8 cellular contexts compared by ENCODE assay signal in the genomic region with DNA sequence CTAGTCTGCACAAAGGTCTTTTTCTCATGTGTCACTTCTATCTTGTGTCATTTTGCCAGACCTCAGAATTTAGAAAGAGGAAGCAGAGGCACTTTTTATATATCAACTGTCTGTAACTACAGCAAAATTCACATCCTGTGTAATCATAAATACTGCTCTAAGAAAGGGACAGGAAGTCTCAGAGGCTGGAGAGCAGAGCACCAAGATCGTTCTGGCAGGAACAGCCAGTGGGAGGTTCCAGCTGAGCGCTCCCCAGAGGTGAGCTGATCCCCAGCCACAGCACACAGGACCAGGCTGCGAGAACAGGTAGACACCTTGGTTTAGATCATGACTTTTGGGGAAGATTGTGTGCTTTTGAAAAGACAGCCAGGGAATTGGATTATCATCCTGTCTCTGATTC. TPM values are rescaled to one million over a fixed set of nuclear protein-coding genes. Genes with fewer than 3 reads are reported as not detected.
A peak's percentile ranks its signal among the peaks of the same experiment; 100 is the strongest.
DNase-seq lines count a peak whose midpoint lies in the region; ATAC-seq, FAIRE-seq and TF ChIP-seq lines count a peak whose summit lies in the region.

TSS of gene MS4A7 (plus strand) at position 174 of the 400 bp plus-strand sequence. CDS start 4,610 bp downstream, outside the sequence.

- no peaks in the 10 kb centered on the region for H3K9me3 ChIP-seq in SJCRH30 (replicated peaks)
- H3K9me3 ChIP-seq in effector memory CD4-positive, alpha-beta T cell (ENCODE audit: control insufficient read depth, low read length) = no peaks in the 10 kb centered on the region

- TF ChIP-seq POLR2A in H54 (IDR thresholded peaks at IDR 0.05; ENCODE audit: low read depth, low read length) = no peak

- no peak for FAIRE-seq in H54 (lab: Jason Lieb, UNC)

- no peaks in the 10 kb centered on the region for H3K36me3 ChIP-seq in SJCRH30
- no peaks in the 10 kb centered on the region for H3K36me3 ChIP-seq in effector memory CD4-positive, alpha-beta T cell (ENCODE audit: control insufficient read depth, insufficient read depth, low read length)

- no peak within 1 kb of the TSS for H3K4me3 ChIP-seq in SJCRH30
- H3K4me3 ChIP-seq in effector memory CD4-positive, alpha-beta T cell (ENCODE audit: insufficient read depth, low read depth, low read length, poor library complexity, severe bottlenecking) = no peak within 1 kb of the TSS

- peak; percentile 91 for ATAC-seq in GM18502 (IDR thresholded peaks at IDR 0.05; ENCODE audit: poor library complexity, unreplicated experiment)
- peak; percentile 75 for ATAC-seq in HG02588 (IDR thresholded peaks at IDR 0.05; ENCODE audit: unreplicated experiment)

- H3K27me3 ChIP-seq in SJCRH30 = no peaks in the 10 kb centered on the region
- peaks cover 4% of the 10 kb centered on the region for H3K27me3 ChIP-seq in effector memory CD4-positive, alpha-beta T cell (replicated peaks; ENCODE audit: control insufficient read depth, insufficient read depth, low read length, poor library complexity, severe bottlenecking)

- DNase-seq in NOMO-1 (lab: John Stamatoyannopoulos, UW; ENCODE audit: unreplicated experiment in 2 of 2) (peak; percentile 89 to 97), left kidney (ENCODE audit: low read depth, low spot score) (peak; percentile 52), SJCRH30 (no peak), H54 (ENCODE audit: insufficient read length, low spot score) (no peak)
- DNase-seq in effector memory CD4-positive, alpha-beta T cell = no peak
- no peak for DNase-seq in activated CD4-positive, alpha-beta T cell treated with anti-CD3 and anti-CD28 coated beads for 48 hours

- no peaks in the 10 kb centered on the region for H3K4me1 ChIP-seq in SJCRH30
- no peaks in the 10 kb centered on the region for H3K4me1 ChIP-seq in effector memory CD4-positive, alpha-beta T cell (ENCODE audit: control insufficient read depth, insufficient read depth, low read length, poor library complexity, severe bottlenecking)

- no peak within 1 kb of the TSS for H3K27ac ChIP-seq in SJCRH30
- H3K27ac ChIP-seq in effector memory CD4-positive, alpha-beta T cell (ENCODE audit: insufficient read depth, low read length, poor library complexity, severe bottlenecking) = no peak within 1 kb of the TSS

RNA-seq across cellular contexts. Expression of gene MS4A7, which starts in this region (rescaled TPM):
- not detected in 2 replicates for total RNA-seq in SJCRH30 (2014; rRNA removed; shearing (Covaris generic))

Comparison
In these comparisons a context has a peak if more than half of its experiments do, and no peak if none do; other contexts are left out.
1. DNase-seq: peak in NOMO-1 (2 of 2) and left kidney (single experiment); none in SJCRH30 (0 of 2), effector memory CD4-positive, alpha-beta T cell (0 of 3), activated CD4-positive, alpha-beta T cell treated with anti-CD3 and anti-CD28 coated beads for 48 hours (single experiment) and H54 (single experiment).